ENCODE assay signal across 8 cellular contexts in genomic region chr20:36745234-36745926, GRCh38. TPM values are rescaled to one million over a fixed set of nuclear protein-coding genes. Genes with fewer than 3 reads are reported as not detected.
DNase-seq lines count a peak whose midpoint lies in the region; ATAC-seq and TF ChIP-seq lines count a peak whose summit lies in the region.

No MANE protein-coding gene starts in this region.

- H3K27me3 Mint-ChIP-seq in WTC11 (ENCODE audit: low read depth) (no peaks in the 10 kb centered on the region), progenitor cell of endocrine pancreas (no peaks in the 10 kb centered on the region)

- H3K27ac Mint-ChIP-seq in WTC11, result peak overlapping the region; percentile 77
- peak overlapping the region; percentile 86 for H3K27ac Mint-ChIP-seq in progenitor cell of endocrine pancreas

- H3K4me1 Mint-ChIP-seq in WTC11 (peaks cover 20% of the 10 kb centered on the region), progenitor cell of endocrine pancreas (ENCODE audit: low read depth) (peaks cover 7% of the 10 kb centered on the region)

- CTCF ChIA-PET in BJ (lab: Yijun Ruan, JAX) (interaction anchor here (0.6 to 4.3 kb wide), 8 partner anchors 9 to 117 kb away, joined by 3 to 15 read pairs (median 4); partner anchors contain the start of gene DSN1), WTC11 (lab: Charles Lee) (interaction anchor here (0.5 to 3.8 kb wide), 17 partner anchors 9 to 543 kb away, joined by 3 to 47 read pairs (median 4); partner anchors contain the start of genes DSN1 and RAB5IF)

- no peak for DNase-seq in BJ (ENCODE audit: low read depth)
- DNase-seq in WTC11 (ENCODE audit: low spot score), result no peak
- DNase-seq in Right ventricle myocardium inferior (ENCODE audit: missing footprints), result no peak
- DNase-seq in progenitor cell of endocrine pancreas (ENCODE audit: low spot score, unreplicated experiment), result no peak
- no peak for DNase-seq in DMS153 (lab: John Stamatoyannopoulos, UW)
- DNase-seq in stimulated activated naive CD4-positive, alpha-beta T cell treated with Interleukin-2 at 50 U/mL for 16 hours (lab: John Stamatoyannopoulos, UW), result no peak

- 0 out of 2 replicates have a peak, but pooled peaks cover 1% of the 10 kb centered on the region for H3K36me3 ChIP-seq in BJ (ENCODE audit: control insufficient read depth, insufficient read depth, low read length)

- H3K4me3 Mint-ChIP-seq in WTC11 (peak overlapping the region; percentile 93), progenitor cell of endocrine pancreas (ENCODE audit: low read depth) (peak overlapping the region; percentile 89)

- H3K9me3 Mint-ChIP-seq in WTC11 (no peaks in the 10 kb centered on the region), progenitor cell of endocrine pancreas (ENCODE audit: low read depth) (no peaks in the 10 kb centered on the region)

- peak; percentile 25 for TF ChIP-seq CTCF in BJ (IDR thresholded peaks at IDR 0.05; ENCODE audit: insufficient read depth, low read depth, low read length)
- no peak for TF ChIP-seq CTCF in WTC11 (IDR thresholded peaks at IDR 0.05)
- no peak for TF ChIP-seq CTCF in progenitor cell of endocrine pancreas (IDR thresholded peaks at IDR 0.05; ENCODE audit: unreplicated experiment)

- H3K36me3 Mint-ChIP-seq in WTC11, result no peaks in the 10 kb centered on the region
- no peaks in the 10 kb centered on the region for H3K36me3 Mint-ChIP-seq in progenitor cell of endocrine pancreas (ENCODE audit: insufficient read depth)

- intact Hi-C loops in Right ventricle myocardium inferior (cut with DNase I), result no loop called here

- H3K4me3 ChIP-seq in BJ (ENCODE audit: low read depth, low read length), result peak overlapping the region; percentile 74

- ATAC-seq in GM18870 (IDR thresholded peaks at IDR 0.05; ENCODE audit: unreplicated experiment) (peak; percentile 13), HG03457 (IDR thresholded peaks at IDR 0.05; ENCODE audit: unreplicated experiment) (peak; percentile 35), WTC11 (peak; percentile 22), Right ventricle myocardium inferior (peak; percentile 2)

- POLR2A ChIA-PET in BJ (lab: Charles Lee) (no interaction called here), WTC11 (lab: Charles Lee) (interaction anchor here (0.6 to 2.2 kb wide), 4 partner anchors 9 to 68 kb away, joined by 3 to 7 read pairs (median 4); no protein-coding TSS in a partner anchor)

- H3K27me3 ChIP-seq in BJ (ENCODE audit: control insufficient read depth, insufficient read depth, low read length), result no peaks in the 10 kb centered on the region

TF ChIP-seq in WTC11, 78 proteins besides CTCF, POLR2A, EP300 and RAD21 (continues in another document):
- no peak for TF ChIP-seq ZNF317 (CRISPR knock-in tag; IDR thresholded peaks at IDR 0.05; ENCODE audit: borderline replicate concordance, low read depth)
- no peak for TF ChIP-seq TEAD1 (CRISPR knock-in tag; IDR thresholded peaks at IDR 0.05)
- TF ChIP-seq EMX1 (CRISPR knock-in tag; IDR thresholded peaks at IDR 0.05), result no peak
- no peak for TF ChIP-seq ZSCAN18 (CRISPR knock-in tag; IDR thresholded peaks at IDR 0.05)
- TF ChIP-seq NR2C2 (CRISPR knock-in tag; IDR thresholded peaks at IDR 0.05), result no peak
- no peak for TF ChIP-seq NR3C1 (CRISPR knock-in tag; conservative IDR thresholded peaks at IDR 0.05; ENCODE audit: low read depth)
- no peak for TF ChIP-seq ETV6 (CRISPR knock-in tag; IDR thresholded peaks at IDR 0.05)
- no peak for TF ChIP-seq HMGXB4 (CRISPR knock-in tag; IDR thresholded peaks at IDR 0.05)
- no peak for TF ChIP-seq E2F1 (CRISPR knock-in tag; IDR thresholded peaks at IDR 0.05)
- no peak for TF ChIP-seq TEAD4 (CRISPR knock-in tag; IDR thresholded peaks at IDR 0.05)
- no peak for TF ChIP-seq ZNF416 (CRISPR knock-in tag; IDR thresholded peaks at IDR 0.05)
- no peak for TF ChIP-seq FOXP4 (CRISPR knock-in tag; IDR thresholded peaks at IDR 0.05)
- TF ChIP-seq GTF2I (CRISPR knock-in tag; conservative IDR thresholded peaks at IDR 0.05), result 0 out of 2 replicates have a peak, but pooled peaks have one; percentile 43
- no peak for TF ChIP-seq ZNF121 (CRISPR knock-in tag; IDR thresholded peaks at IDR 0.05)

RNA-seq across cellular contexts. Expression of gene NDRG3, which starts 0.5 kb away (rescaled TPM):
- polyA plus RNA-seq in BJ (2011; rRNA removed), result 27.0 and 28.5 TPM in 2 replicates
- polyA minus RNA-seq in BJ (2011; rRNA and poly(A)+ RNA removed), result 17.4 and 20.5 TPM in 2 replicates
- total RNA-seq in WTC11 (2021), result 26.0 to 27.0 TPM (median 26.3 TPM) in 3 replicates
- 27.9 TPM for total RNA-seq in Right ventricle myocardium inferior
- 24.7 and 25.6 TPM in 2 replicates for total RNA-seq in progenitor cell of endocrine pancreas

RNA-seq across cellular contexts. Expression of gene DSN1, which starts 28.2 kb away (rescaled TPM):
- polyA plus RNA-seq in BJ (2011; rRNA removed), result 7.3 and 11.0 TPM in 2 replicates
- 2.8 and 4.3 TPM in 2 replicates for polyA minus RNA-seq in BJ (2011; rRNA and poly(A)+ RNA removed)
- total RNA-seq in WTC11 (2021), result 26.0 to 27.0 TPM (median 26.9 TPM) in 3 replicates
- total RNA-seq in Right ventricle myocardium inferior, result 4.4 TPM
- 15.1 and 17.5 TPM in 2 replicates for total RNA-seq in progenitor cell of endocrine pancreas
